ENCODE assay signal across 9 cellular contexts in genomic region chr16:70747703-70748631, GRCh38. TPM values are rescaled to one million over a fixed set of nuclear protein-coding genes. Genes with fewer than 3 reads are reported as not detected.
DNase-seq lines count a peak whose midpoint lies in the region; ATAC-seq and TF ChIP-seq lines count a peak whose summit lies in the region.
"Had no signal": no experiment of that assay in that cellular context is flagged by ENCODE, and none has a peak within 500 bp of the region (broad histone marks: within the 10 kb centered on the region; RNA-seq: fewer than 3 reads in every experiment).

No MANE protein-coding gene starts in this region.

- H3K36me3 ChIP-seq in BLaER1 = peaks cover 26% of the 10 kb centered on the region

- no peak overlapping the region for H3K4me3 Mint-ChIP-seq in naive thymus-derived CD8-positive, alpha-beta T cell
- no peak overlapping the region for H3K4me3 Mint-ChIP-seq in WTC11

- H3K27me3 ChIP-seq in BLaER1 (no peaks in the 10 kb centered on the region), dorsolateral prefrontal cortex (no peaks in the 10 kb centered on the region)

- ATAC-seq in naive thymus-derived CD8-positive, alpha-beta T cell = no peak
- ATAC-seq in WTC11 = no peak

- no peak for TF ChIP-seq POLR2A in NB4 (IDR thresholded peaks at IDR 0.05; ENCODE audit: extremely low read depth, insufficient read length)

- peaks cover 99% of the 10 kb centered on the region for H3K4me1 ChIP-seq in BLaER1

- peaks cover 9% of the 10 kb centered on the region for H3K9me3 ChIP-seq in BLaER1

- POLR2A ChIA-PET in naive thymus-derived CD8-positive, alpha-beta T cell (lab: Charles Lee) = interaction anchor here (0.9 to 1.4 kb wide), 2 partner anchors 11 to 52 kb away, joined by 3 to 7 read pairs; no protein-coding TSS in a partner anchor
- POLR2A ChIA-PET in WTC11 (lab: Charles Lee) = no interaction called here

- 0 out of 2 replicates have a peak overlapping the region, but pooled peaks have one; percentile 38 for H3K9ac ChIP-seq in BLaER1

- H3K27me3 Mint-ChIP-seq in naive thymus-derived CD8-positive, alpha-beta T cell = no peaks in the 10 kb centered on the region
- H3K27me3 Mint-ChIP-seq in WTC11 (ENCODE audit: low read depth) = no peaks in the 10 kb centered on the region

- H3K27ac ChIP-seq in BLaER1 (peak overlapping the region; percentile 94), dorsolateral prefrontal cortex (peak overlapping the region in 51 of 59 donors; percentile 8 to 93 (median 85))

- peak overlapping the region; percentile 91 for H3K4me2 ChIP-seq in BLaER1

- H3K4me3 ChIP-seq in BLaER1 (no peak overlapping the region), NB4 (ENCODE audit: low read depth, low read length) (peak overlapping the region; percentile 53), dorsolateral prefrontal cortex (no peak overlapping the region)

- peak; percentile 48 for DNase-seq in NB4 (ENCODE audit: low read depth)
- DNase-seq in dorsolateral prefrontal cortex = no peak
- DNase-seq in naive thymus-derived CD8-positive, alpha-beta T cell = no peak
- no peak for DNase-seq in GDM1 (lab: John Stamatoyannopoulos, UW)
- no peak for DNase-seq in NAMALWA (ENCODE audit: low spot score)
- DNase-seq in SIG-M5 treated with dmso at 0.1 percent for 504 hours (lab: John Stamatoyannopoulos, UW; ENCODE audit: unreplicated experiment) = no peak
- no peak for DNase-seq in WTC11 (ENCODE audit: low spot score)
- DNase-seq: activated CD8-positive, alpha-beta memory T cell treated with anti-CD3 and anti-CD28 coated beads, Interleukin-2, amount 50 U/mL, for 48 hours had no signal

- peaks cover 6 to 24% (median 13%) of the 10 kb centered on the region in 3 donors for H3K36me3 Mint-ChIP-seq in naive thymus-derived CD8-positive, alpha-beta T cell
- H3K36me3 Mint-ChIP-seq in WTC11 = peaks cover 14% of the 10 kb centered on the region

- CTCF ChIA-PET in WTC11 (lab: Charles Lee) = interaction anchor here (1.3 to 4.9 kb wide), 3 partner anchors 10 to 65 kb away, joined by 4 to 32 read pairs (median 4); no protein-coding TSS in a partner anchor

- H3K9me3 Mint-ChIP-seq in naive thymus-derived CD8-positive, alpha-beta T cell = no peaks in the 10 kb centered on the region
- H3K9me3 Mint-ChIP-seq in WTC11 = peaks cover 7% of the 10 kb centered on the region

- H4K20me1 ChIP-seq in BLaER1 = no peaks in the 10 kb centered on the region

- H3K27ac Mint-ChIP-seq in naive thymus-derived CD8-positive, alpha-beta T cell = peak overlapping the region; percentile 65 to 93 (median 88)
- no peak overlapping the region for H3K27ac Mint-ChIP-seq in WTC11

- intact Hi-C loops in dorsolateral prefrontal cortex (cut with DNase I) = no loop called here

- TF ChIP-seq CTCF in NB4 (IDR thresholded peaks at IDR 0.05; ENCODE audit: low read depth, low read length) (no peak), dorsolateral prefrontal cortex (IDR thresholded peaks at IDR 0.05 in 54 of 56, conservative IDR thresholded peaks at IDR 0.05 in 2 of 56; ENCODE audit: low read depth in 1 of 56, partially characterized antibody in 56 of 56) (no peak), WTC11 (IDR thresholded peaks at IDR 0.05) (no peak)

- H3K4me1 Mint-ChIP-seq in naive thymus-derived CD8-positive, alpha-beta T cell = peaks cover 19 to 52% (median 37%) of the 10 kb centered on the region in 4 donors
- H3K4me1 Mint-ChIP-seq in WTC11 = peaks cover 13% of the 10 kb centered on the region

TF ChIP-seq in WTC11, 78 proteins besides CTCF, POLR2A, EP300 and RAD21:
- TF ChIP-seq NR3C1 (CRISPR knock-in tag; conservative IDR thresholded peaks at IDR 0.05; ENCODE audit: low read depth) (no peak), GTF2I (CRISPR knock-in tag; conservative IDR thresholded peaks at IDR 0.05) (no peak), RELA (CRISPR knock-in tag; IDR thresholded peaks at IDR 0.05; ENCODE audit: borderline replicate concordance) (no peak)

RNA-seq across cellular contexts. Expression of gene VAC14, which starts 53.0 kb away (rescaled TPM):
- total RNA-seq in dorsolateral prefrontal cortex (10 to 100 TPM; 26.2 to 47.6 (median 36.9) TPM), WTC11 (2021) (58.0 to 60.9 TPM (median 60.1 TPM) in 3 replicates)
- 10 to 100 TPM; 41.4 to 44.9 TPM for total RNA-seq in naive thymus-derived CD8-positive, alpha-beta T cell
- polyA plus RNA-seq in naive thymus-derived CD8-positive, alpha-beta T cell = 10 to 100 TPM; 27.2 to 50.7 (median 31.5) TPM
